Comparison of ENCODE assay signal across 8 cellular contexts in the genomic region with DNA sequence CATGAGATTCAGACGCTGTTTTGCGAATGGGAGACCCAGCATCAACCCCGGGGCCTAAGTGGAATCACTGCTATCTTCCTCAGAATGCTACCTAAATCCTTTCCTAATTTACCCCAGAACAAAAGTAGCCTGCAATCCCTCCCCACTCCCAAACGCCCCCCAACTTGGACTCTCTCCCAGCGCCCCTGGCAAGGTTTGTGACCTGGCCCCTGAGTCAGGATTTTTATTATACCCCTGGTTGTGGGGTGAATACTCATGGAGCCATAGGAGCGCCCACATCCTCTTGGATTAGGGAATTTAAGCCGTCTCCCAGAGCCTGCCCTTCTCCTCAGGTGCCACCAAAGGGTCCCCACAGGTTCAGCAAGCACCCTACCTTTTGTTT. TPM values are rescaled to one million over a fixed set of nuclear protein-coding genes. Genes with fewer than 3 reads are reported as not detected.
DNase-seq lines count a peak whose midpoint lies in the region; ATAC-seq, FAIRE-seq and TF ChIP-seq lines count a peak whose summit lies in the region.

No MANE protein-coding gene starts in this region.

- H3K27ac Mint-ChIP-seq in activated naive CD4-positive, alpha-beta T cell treated with anti-CD3 and anti-CD28 coated beads for 36 hours = peak overlapping the region; percentile 98

- peaks cover 38% of the 10 kb centered on the region for H3K4me1 Mint-ChIP-seq in activated naive CD4-positive, alpha-beta T cell treated with anti-CD3 and anti-CD28 coated beads for 36 hours (ENCODE audit: low read depth)

- intact Hi-C loops in activated naive CD4-positive, alpha-beta T cell treated with anti-CD3 and anti-CD28 coated beads for 36 hours (cut with micrococcal nuclease) = loop anchor here (1.0 to 2.0 kb wide), 6 partner anchors 8 to 179 kb away; a partner anchor contains a TSS
- intact Hi-C loops in ascending aorta (cut with DNase I) (no loop called here), right lobe of liver (cut with DNase I) (no loop called here)

- ATAC-seq in right lobe of liver = no peak
- no peak for ATAC-seq in HG03280 (IDR thresholded peaks at IDR 0.05; ENCODE audit: unreplicated experiment)

- TF ChIP-seq POLR2A in right lobe of liver (IDR thresholded peaks at IDR 0.05) (no peak), tibial nerve (IDR thresholded peaks at IDR 0.05) (no peak), H54 (IDR thresholded peaks at IDR 0.05; ENCODE audit: low read depth, low read length) (no peak)

- no peaks in the 10 kb centered on the region for H3K9me3 ChIP-seq in ascending aorta
- H3K9me3 ChIP-seq in right lobe of liver = no peaks in the 10 kb centered on the region
- no peaks in the 10 kb centered on the region for H3K9me3 ChIP-seq in tibial nerve

- peaks cover 0 to 25% of the 10 kb centered on the region in 2 donors for H3K4me1 ChIP-seq in ascending aorta
- H3K4me1 ChIP-seq in right lobe of liver = peaks cover 0 to 29% (median 12%) of the 10 kb centered on the region in 4 donors
- H3K4me1 ChIP-seq in tibial nerve = peaks cover 0 to 46% (median 14%) of the 10 kb centered on the region in 4 donors

- no peaks in the 10 kb centered on the region for H3K27me3 Mint-ChIP-seq in activated naive CD4-positive, alpha-beta T cell treated with anti-CD3 and anti-CD28 coated beads for 36 hours (ENCODE audit: low read depth)

- TF ChIP-seq CTCF in ascending aorta (IDR thresholded peaks at IDR 0.05) (no peak), right lobe of liver (IDR thresholded peaks at IDR 0.05) (no peak), tibial nerve (IDR thresholded peaks at IDR 0.05) (no peak)

- H3K9me3 Mint-ChIP-seq in activated naive CD4-positive, alpha-beta T cell treated with anti-CD3 and anti-CD28 coated beads for 36 hours = no peaks in the 10 kb centered on the region

- H3K27me3 ChIP-seq in ascending aorta (no peaks in the 10 kb centered on the region), right lobe of liver (no peaks in the 10 kb centered on the region), tibial nerve (no peaks in the 10 kb centered on the region)

- no peak for DNase-seq in activated naive CD4-positive, alpha-beta T cell treated with anti-CD3 and anti-CD28 coated beads for 36 hours
- no peak for DNase-seq in activated naive CD4-positive, alpha-beta T cell treated with anti-CD3 and anti-CD28 coated beads, Interleukin-2, amount 50 U/mL, for 16 hours
- no peak for DNase-seq in ascending aorta (ENCODE audit: low spot score in 2 of 2)
- no peak for DNase-seq in right lobe of liver
- no peak for DNase-seq in tibial nerve (ENCODE audit: low spot score in 2 of 2)
- DNase-seq in H54 (ENCODE audit: insufficient read length, low spot score) = no peak
- DNase-seq in NCI-H187 (lab: John Stamatoyannopoulos, UW) = no peak

- peak overlapping the region; percentile 68 to 93 for H3K4me3 ChIP-seq in ascending aorta
- H3K4me3 ChIP-seq in right lobe of liver = peak overlapping the region; percentile 58 to 66 (median 66)
- H3K4me3 ChIP-seq in tibial nerve = peak overlapping the region; percentile 55 to 74 (median 71)

- peaks cover 15% of the 10 kb centered on the region for H3K36me3 Mint-ChIP-seq in activated naive CD4-positive, alpha-beta T cell treated with anti-CD3 and anti-CD28 coated beads for 36 hours (ENCODE audit: low read depth)

- CTCF ChIA-PET in activated naive CD4-positive, alpha-beta T cell treated with anti-CD3 and anti-CD28 coated beads for 36 hours (lab: Charles Lee) = no interaction called here

- H3K27ac ChIP-seq in ascending aorta (peak overlapping the region; percentile 86 to 91), right lobe of liver (peak overlapping the region in 1 of 3 donors; percentile 83), tibial nerve (peak overlapping the region; percentile 87 to 96 (median 92))

- WGBS in right lobe of liver (ENCODE audit: insufficient coverage, low coverage, low lambda C conversion rate, missing lambda C conversion rate) = 3% methylated on average over 5 of the region's 7 CpGs
- 3 to 5% methylated on average over 7 of the region's 7 CpGs for WGBS in tibial nerve, 2 donors

- H3K4me3 Mint-ChIP-seq in activated naive CD4-positive, alpha-beta T cell treated with anti-CD3 and anti-CD28 coated beads for 36 hours = peak overlapping the region; percentile 84

- no peak for TF ChIP-seq EP300 in tibial nerve (IDR thresholded peaks at IDR 0.05)

- FAIRE-seq in H54 (lab: Jason Lieb, UNC) = no peak

- H3K36me3 ChIP-seq in ascending aorta (no peaks in the 10 kb centered on the region), right lobe of liver (no peaks in the 10 kb centered on the region), tibial nerve (peaks cover 0 to 5% (median 0%) of the 10 kb centered on the region in 3 donors)

RNA-seq across cellular contexts. Expression of a gene that starts 0.4 kb away (rescaled TPM):
- 10 to 100 TPM; 49.2 to 57.5 TPM for total RNA-seq in activated naive CD4-positive, alpha-beta T cell treated with anti-CD3 and anti-CD28 coated beads for 36 hours
- total RNA-seq in ascending aorta = 53.6 TPM
- total RNA-seq in right lobe of liver = 10 to 100 TPM in 5 of 6 experiments, 1 to 10 TPM in 1; 4.9 to 18.7 (median 12.6) TPM
- total RNA-seq in tibial nerve = 10 to 100 TPM; 43.5 to 80.4 (median 59.1) TPM

RNA-seq across cellular contexts. Expression of a gene that starts 5.4 kb away (rescaled TPM):
- 100 to 1,000 TPM; 841 to 868 TPM for total RNA-seq in activated naive CD4-positive, alpha-beta T cell treated with anti-CD3 and anti-CD28 coated beads for 36 hours
- total RNA-seq in ascending aorta (1,476 TPM), right lobe of liver (100 to 1,000 TPM; 409 to 644 (median 490) TPM), tibial nerve (1,000 to 10,000 TPM; 1,194 to 1,879 (median 1,515) TPM)

RNA-seq across cellular contexts. Expression of a gene that starts 24.7 kb away (rescaled TPM):
- 10 to 100 TPM; 87.4 to 88.9 TPM for total RNA-seq in activated naive CD4-positive, alpha-beta T cell treated with anti-CD3 and anti-CD28 coated beads for 36 hours
- total RNA-seq in ascending aorta (119 TPM), right lobe of liver (100 to 1,000 TPM in 1 of 6 experiments, 10 to 100 TPM in 5; 56.5 to 117 (median 70.3) TPM), tibial nerve (100 to 1,000 TPM in 3 of 4 donors, 10 to 100 TPM in 1; 91.2 to 235 (median 210) TPM)

RNA-seq across cellular contexts. Expression of a gene that starts 34.7 kb away (rescaled TPM):
- total RNA-seq in activated naive CD4-positive, alpha-beta T cell treated with anti-CD3 and anti-CD28 coated beads for 36 hours = 1 to 10 TPM; 6.4 to 6.6 TPM
- total RNA-seq in ascending aorta = 11.1 TPM
- 1 to 10 TPM; 1.7 to 5.4 (median 3.2) TPM for total RNA-seq in right lobe of liver
- 1 to 10 TPM; 2.9 to 5.1 (median 4.8) TPM for total RNA-seq in tibial nerve

RNA-seq across cellular contexts. Expression of a gene that starts 36.3 kb away (rescaled TPM):
- total RNA-seq in activated naive CD4-positive, alpha-beta T cell treated with anti-CD3 and anti-CD28 coated beads for 36 hours = 1,000 to 10,000 TPM; 5,971 to 6,299 TPM
- total RNA-seq in ascending aorta (1,819 TPM), right lobe of liver (1,000 to 10,000 TPM in 4 of 6 experiments, 100 to 1,000 TPM in 2; 516 to 1,547 (median 1,257) TPM), tibial nerve (1,000 to 10,000 TPM; 2,638 to 4,802 (median 2,805) TPM)
